8 cellular contexts compared by ENCODE assay signal in genomic region chr1:16914928-16915626, GRCh38. TPM values are rescaled to one million over a fixed set of nuclear protein-coding genes. Genes with fewer than 3 reads are reported as not detected.
DNase-seq lines count a peak whose midpoint lies in the region; TF ChIP-seq lines count a peak whose summit lies in the region.
"Not testable (repeated sequence)": the region's sequence is repeated elsewhere in the genome, so short reads cannot be mapped to it uniquely, and the experiment has no call there.

No MANE protein-coding gene starts in this region.

- H2BK12ac ChIP-seq in neuronal stem cell (ENCODE audit: low read length) = not testable (repeated sequence)

- not testable (repeated sequence) for H3K27me3 ChIP-seq in neuronal stem cell (ENCODE audit: control insufficient read depth in 3 of 3, insufficient read depth in 3 of 3, low read depth in 1 of 3, low read length in 3 of 3)

- not testable (repeated sequence) for H4K8ac ChIP-seq in neuronal stem cell (ENCODE audit: low read depth, low read length)

- H3K4me1 ChIP-seq in neuronal stem cell (ENCODE audit: control insufficient read depth in 2 of 2, insufficient read depth in 1 of 2, low read depth in 1 of 2, low read length in 2 of 2) = not testable (repeated sequence)

- not testable (repeated sequence) for H3K23ac ChIP-seq in neuronal stem cell (ENCODE audit: low read depth, low read length, poor library complexity)

- peak overlapping the region; percentile 80 for H3K27ac Mint-ChIP-seq in HFFc6
- H3K27ac Mint-ChIP-seq in activated naive CD4-positive, alpha-beta T cell treated with anti-CD3 and anti-CD28 coated beads for 36 hours = peak overlapping the region; percentile 77

- peak overlapping the region; percentile 88; the same call in 1 of the 2 replicates for H3K27ac ChIP-seq in C4-2B
- peak overlapping the region; percentile 82 for H3K27ac ChIP-seq in RWPE1
- H3K27ac ChIP-seq in coronary artery; neuronal stem cell (replicated peaks; ENCODE audit: low read length): not testable (repeated sequence)
- peak overlapping the region; percentile 93 for H3K27ac ChIP-seq in temporal lobe (ENCODE audit: low read depth, low read length)

- not testable (repeated sequence) for H3K36me3 ChIP-seq in neuronal stem cell (replicated peaks in 1 of 2; ENCODE audit: control insufficient read depth in 2 of 2, insufficient read depth in 2 of 2, low read length in 2 of 2)

- CTCF ChIA-PET in RWPE1 (lab: Yijun Ruan, JAX) = interaction anchor here (0.6 to 1.0 kb wide), 3 partner anchors 9 to 205 kb away, joined by 3 to 5 read pairs (median 5); no protein-coding TSS in a partner anchor
- CTCF ChIA-PET in activated naive CD4-positive, alpha-beta T cell treated with anti-CD3 and anti-CD28 coated beads for 36 hours (lab: Charles Lee) = interaction anchor here (0.6 to 1.3 kb wide), 3 partner anchors 46 to 841 kb away, joined by 3 read pairs; no protein-coding TSS in a partner anchor

- not testable (repeated sequence) for H3K18ac ChIP-seq in neuronal stem cell (ENCODE audit: low read length)

- TF ChIP-seq CTCF in C4-2B (conservative IDR thresholded peaks at IDR 0.05); HFFc6 (IDR thresholded peaks at IDR 0.05); RWPE1 (conservative IDR thresholded peaks at IDR 0.05; ENCODE audit: low read depth); coronary artery (IDR thresholded peaks at IDR 0.05): not testable (repeated sequence)

- DNase-seq in HFFc6; RWPE1 (ENCODE audit: low spot score); activated naive CD4-positive, alpha-beta T cell treated with anti-CD3 and anti-CD28 coated beads for 36 hours; neuronal stem cell (ENCODE audit: low spot score): not testable (repeated sequence)
- peak; percentile 73 for DNase-seq in coronary artery (ENCODE audit: low spot score)

- POLR2A ChIA-PET in RWPE1 (lab: Yijun Ruan, JAX; ENCODE audit: low non-redundant PET) = interaction anchor here (1.0 kb wide), 1 partner anchor 10 kb away, joined by 3 read pairs; no protein-coding TSS in a partner anchor

- no CpG with 5 or more reads among the region's 15 CpGs for WGBS in neuronal stem cell (ENCODE audit: extremely low coverage in 2 of 2, insufficient read length in 2 of 2, insufficient replicate concordance in 1 of 2), 2 donors

- not testable (repeated sequence) for H3K4me2 ChIP-seq in neuronal stem cell (ENCODE audit: insufficient read depth, low read length, poor library complexity, severe bottlenecking)

- not testable (repeated sequence) for H3K36me3 Mint-ChIP-seq in HFFc6 (ENCODE audit: low read depth); activated naive CD4-positive, alpha-beta T cell treated with anti-CD3 and anti-CD28 coated beads for 36 hours (ENCODE audit: low read depth)

- not testable (repeated sequence) for H4K91ac ChIP-seq in neuronal stem cell (ENCODE audit: low read depth, low read length, poor library complexity)

- not testable (repeated sequence) for H2BK5ac ChIP-seq in neuronal stem cell (ENCODE audit: low read length)

- not testable (repeated sequence) for H3K14ac ChIP-seq in neuronal stem cell (ENCODE audit: low read length)

- intact Hi-C loops in activated naive CD4-positive, alpha-beta T cell treated with anti-CD3 and anti-CD28 coated beads for 36 hours (cut with micrococcal nuclease) = loop anchor here (2.0 to 5.0 kb wide), 3 partner anchors 46 to 522 kb away; partner anchors contain the start of genes RCC2 and SDHB

- peak overlapping the region; percentile 91 for H3K4me3 Mint-ChIP-seq in HFFc6
- peak overlapping the region; percentile 88 for H3K4me3 Mint-ChIP-seq in activated naive CD4-positive, alpha-beta T cell treated with anti-CD3 and anti-CD28 coated beads for 36 hours

- not testable (repeated sequence) for H3K79me1 ChIP-seq in neuronal stem cell (ENCODE audit: low read depth, low read length)

- not testable (repeated sequence) for H2BK15ac ChIP-seq in neuronal stem cell (ENCODE audit: low read length)

- peaks cover 20% of the 10 kb centered on the region for H3K4me1 Mint-ChIP-seq in HFFc6 (ENCODE audit: low read depth)
- H3K4me1 Mint-ChIP-seq in activated naive CD4-positive, alpha-beta T cell treated with anti-CD3 and anti-CD28 coated beads for 36 hours (ENCODE audit: low read depth) = peaks cover 28% of the 10 kb centered on the region

- H3K4ac ChIP-seq in neuronal stem cell (ENCODE audit: low read length) = not testable (repeated sequence)

- H3K9me3 ChIP-seq in iPS-18c (ENCODE audit: control insufficient read depth, insufficient read depth, low read length); neuronal stem cell (replicated peaks in 1 of 2; ENCODE audit: control insufficient read depth in 2 of 2, insufficient read depth in 1 of 2, low read depth in 1 of 2, low read length in 2 of 2): not testable (repeated sequence)

- H2AK5ac ChIP-seq in neuronal stem cell (ENCODE audit: low read depth, low read length) = peak overlapping the region; percentile 15

- not testable (repeated sequence) for H3K27me3 Mint-ChIP-seq in HFFc6 (ENCODE audit: insufficient read depth); activated naive CD4-positive, alpha-beta T cell treated with anti-CD3 and anti-CD28 coated beads for 36 hours (ENCODE audit: low read depth)

- not testable (repeated sequence) for H2AFZ ChIP-seq in neuronal stem cell (ENCODE audit: low read length)

- H3K9ac ChIP-seq in neuronal stem cell (ENCODE audit: low read depth, low read length, poor library complexity) = peak overlapping the region; percentile 21

- peak overlapping the region; percentile 35 for H2BK120ac ChIP-seq in neuronal stem cell (ENCODE audit: low read depth, low read length)

- H3K4me3 ChIP-seq in coronary artery = peak overlapping the region; percentile 90
- peak overlapping the region; percentile 86; the same call in 1 of the 2 replicates for H3K4me3 ChIP-seq in iPS-18c (ENCODE audit: insufficient read depth, low read depth, low read length)
- peak overlapping the region in 1 of 2 donors; percentile 62 for H3K4me3 ChIP-seq in neuronal stem cell (ENCODE audit: low read length in 2 of 2)

- not testable (repeated sequence) for H3K9me3 Mint-ChIP-seq in HFFc6; activated naive CD4-positive, alpha-beta T cell treated with anti-CD3 and anti-CD28 coated beads for 36 hours

RNA-seq across cellular contexts. Expression of gene CROCC, which starts 6.7 kb away (rescaled TPM):
- total RNA-seq in HFFc6 (2021; fragmentation: NEBNext Ultra II Directional; extraction: Animal tissue kit (Norgen Biotek cat#: 25700)) = 10 to 100 TPM; 10.3 to 14.6 (median 12.5) TPM
- 10 to 100 TPM; 15.5 to 15.7 TPM for total RNA-seq in activated naive CD4-positive, alpha-beta T cell treated with anti-CD3 and anti-CD28 coated beads for 36 hours
- 26.8 TPM for polyA plus RNA-seq in neuronal stem cell (2013, experiment 1 of 2)
- polyA plus RNA-seq in neuronal stem cell (2013, experiment 2 of 2) = 24.4 TPM
- total RNA-seq in temporal lobe = 20.7 TPM

RNA-seq across cellular contexts. Expression of gene RNU1-2, which starts 19.3 kb away (rescaled TPM):
- total RNA-seq in HFFc6 (2021; fragmentation: NEBNext Ultra II Directional; extraction: Animal tissue kit (Norgen Biotek cat#: 25700)) = 1,000 to 10,000 TPM; 1,191 to 2,394 (median 1,819) TPM
- total RNA-seq in activated naive CD4-positive, alpha-beta T cell treated with anti-CD3 and anti-CD28 coated beads for 36 hours = 1,000 to 10,000 TPM; 1,341 to 1,386 TPM
- 14.3 TPM for polyA plus RNA-seq in neuronal stem cell (2013, experiment 1 of 2)
- 15.9 TPM for polyA plus RNA-seq in neuronal stem cell (2013, experiment 2 of 2)
- 73,230 TPM for total RNA-seq in temporal lobe

Comparison
In these comparisons a context has a peak if more than half of its experiments do, and no peak if none do; other contexts are left out.
1. RNA of gene RNU1-2, which starts 19.3 kb away (total RNA-seq): 73,230 TPM in temporal lobe (single experiment); 1,191 to 2,394 TPM in HFFc6 and 1,341 to 1,386 TPM in activated naive CD4-positive, alpha-beta T cell treated with anti-CD3 and anti-CD28 coated beads for 36 hours; every median in the first group is over 10 times any median in the second.